8 cellular contexts compared by ENCODE assay signal in the genomic region with DNA sequence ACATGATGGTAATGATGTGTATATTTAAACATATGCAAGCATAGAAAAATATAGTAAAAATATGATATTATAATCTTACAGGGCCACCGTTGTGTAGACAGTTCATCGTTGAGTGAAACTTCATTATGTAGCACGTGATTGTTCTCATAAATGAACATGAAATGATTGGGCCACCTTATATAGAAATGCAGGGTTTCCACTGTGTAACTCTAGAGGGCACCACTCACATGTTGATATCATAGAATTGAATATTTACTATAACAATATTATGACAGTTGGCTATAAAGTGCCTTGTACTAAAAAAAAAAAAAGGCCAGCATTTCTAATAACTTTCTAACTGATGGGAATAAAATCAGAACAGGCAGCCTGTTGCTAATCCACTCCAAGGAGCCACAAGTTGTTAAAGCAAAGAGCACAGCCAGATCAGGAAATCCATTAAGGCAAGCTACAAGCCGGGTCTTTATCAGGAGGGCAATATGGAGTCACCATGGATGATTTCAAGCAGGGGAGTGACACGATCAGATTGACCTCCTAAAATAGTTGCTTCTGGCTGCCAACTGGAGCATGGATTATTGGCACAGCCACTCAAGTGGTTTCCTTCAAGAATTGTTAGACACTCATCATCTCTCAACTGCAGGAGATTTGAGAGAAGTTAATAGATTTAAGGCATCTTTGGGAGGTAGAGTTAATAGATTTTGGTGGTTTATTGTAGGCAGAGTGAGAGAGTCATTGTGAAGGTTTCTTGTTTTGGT. TPM values are rescaled to one million over a fixed set of nuclear protein-coding genes. Genes with fewer than 3 reads are reported as not detected.
DNase-seq lines count a peak whose midpoint lies in the region; ATAC-seq and TF ChIP-seq lines count a peak whose summit lies in the region.

No MANE protein-coding gene starts in this region.

- H3K9me3 ChIP-seq in heart left ventricle (no peaks in the 10 kb centered on the region), OCI-LY3 (ENCODE audit: insufficient read depth, low read length) (no peaks in the 10 kb centered on the region), transverse colon (no peaks in the 10 kb centered on the region)

- H3K4me2 ChIP-seq in OCI-LY3 (ENCODE audit: low read length), result no peak overlapping the region

- ATAC-seq in heart left ventricle, result no peak
- no peak for ATAC-seq in left cardiac atrium
- peak; percentile 62 for ATAC-seq in esophagus mucosa
- no peak for ATAC-seq in HG03139 (IDR thresholded peaks at IDR 0.05; ENCODE audit: unreplicated experiment)
- no peak for ATAC-seq in HG03159 (IDR thresholded peaks at IDR 0.05; ENCODE audit: unreplicated experiment)
- ATAC-seq in HG03354 (IDR thresholded peaks at IDR 0.05; ENCODE audit: poor library complexity, severe bottlenecking, unreplicated experiment), result no peak

- TF ChIP-seq POLR2A in heart left ventricle (IDR thresholded peaks at IDR 0.05), result no peak
- no peak for TF ChIP-seq POLR2A in transverse colon (IDR thresholded peaks at IDR 0.05)

- H3K9ac ChIP-seq in OCI-LY3 (ENCODE audit: low read length), result no peak overlapping the region

- in situ Hi-C loops in transverse colon (cut with MboI; ENCODE audit: low pct_ligation_motif_present in 1 of 4, low pct_unique_long_range_greater_than_20kb in 1 of 4, low sequenced_read_pairs in 3 of 4), result no loop called here

- H3K79me2 ChIP-seq in OCI-LY3 (ENCODE audit: low read length), result no peaks in the 10 kb centered on the region

- H4K20me1 ChIP-seq in OCI-LY3 (ENCODE audit: insufficient read depth, low read length), result no peaks in the 10 kb centered on the region

- H3K36me3 ChIP-seq in heart left ventricle, result no peaks in the 10 kb centered on the region
- H3K36me3 ChIP-seq in OCI-LY3 (replicated peaks; ENCODE audit: low read depth, low read length), result no peaks in the 10 kb centered on the region
- H3K36me3 ChIP-seq in transverse colon, result no peaks in the 10 kb centered on the region

- no peak overlapping the region for H3K4me3 ChIP-seq in heart left ventricle
- no peak overlapping the region for H3K4me3 ChIP-seq in OCI-LY3 (ENCODE audit: low read length)
- no peak overlapping the region for H3K4me3 ChIP-seq in transverse colon

- TF ChIP-seq CTCF in heart left ventricle (IDR thresholded peaks at IDR 0.05) (peak in 7 of 12 donors; percentile 9 to 37 (median 32)), OCI-LY3 (IDR thresholded peaks at IDR 0.05; ENCODE audit: low read depth, low read length) (peak; percentile 65), transverse colon (IDR thresholded peaks at IDR 0.05) (peak; percentile 16 to 47 (median 34))

- H2AFZ ChIP-seq in OCI-LY3 (ENCODE audit: low read depth, low read length), result no peak overlapping the region

- no peak for TF ChIP-seq EP300 in transverse colon (IDR thresholded peaks at IDR 0.05; ENCODE audit: low read depth)

- intact Hi-C loops in heart left ventricle (cut with DNase I) (loop anchor here in 3 of 10 donors (5.0 kb wide), 2 partner anchors 108 to 113 kb away; no protein-coding TSS in a partner anchor), left cardiac atrium (cut with DNase I) (loop anchor here in 1 of 2 donors (5.0 kb wide), 1 partner anchor 118 kb away; no protein-coding TSS in a partner anchor), transverse colon (cut with DNase I; ENCODE audit: low total_unique reads) (no loop called here)

- H3K27me3 ChIP-seq in heart left ventricle, result peaks cover 0 to 5% (median 0%) of the 10 kb centered on the region in 9 donors
- H3K27me3 ChIP-seq in OCI-LY3 (ENCODE audit: low read depth, low read length), result peaks cover 35% of the 10 kb centered on the region
- H3K27me3 ChIP-seq in transverse colon, result no peaks in the 10 kb centered on the region

- WGBS in heart left ventricle, 4 donors, result 35 to 45% (median 43%) methylated on average over 5 of the region's 5 CpGs
- 24 to 32% methylated on average over 4 to 5 of the region's 5 CpGs for WGBS in transverse colon (ENCODE audit: low coverage in 1 of 2), 2 donors

- DNase-seq in heart left ventricle (no peak), left cardiac atrium (no peak), transverse colon (no peak)

- no peaks in the 10 kb centered on the region for H3K4me1 ChIP-seq in heart left ventricle
- H3K4me1 ChIP-seq in OCI-LY3 (ENCODE audit: low read length), result peaks cover 10% of the 10 kb centered on the region
- no peaks in the 10 kb centered on the region for H3K4me1 ChIP-seq in transverse colon

- H3K27ac ChIP-seq in heart left ventricle (no peak overlapping the region), OCI-LY3 (ENCODE audit: low read length) (no peak overlapping the region), transverse colon (no peak overlapping the region)

RNA-seq across cellular contexts. Expression of gene IL1F10, which starts 16.7 kb away (rescaled TPM):
- not detected for total RNA-seq in heart left ventricle
- polyA plus RNA-seq in heart left ventricle, result not detected
- not detected for total RNA-seq in left cardiac atrium
- not detected for total RNA-seq in esophagus mucosa
- total RNA-seq in transverse colon, result not detected

RNA-seq across cellular contexts. Expression of gene IL36RN, which starts 25.4 kb away (rescaled TPM):
- total RNA-seq in heart left ventricle (not detected), left cardiac atrium (not detected), esophagus mucosa (64.1 TPM), transverse colon (not detected)
- polyA plus RNA-seq in heart left ventricle, result not detected

RNA-seq across cellular contexts. Expression of gene IL36B, which starts 31.8 kb away (rescaled TPM):
- not detected for total RNA-seq in heart left ventricle
- polyA plus RNA-seq in heart left ventricle, result not detected
- total RNA-seq in left cardiac atrium, result not detected
- 1.4 TPM for total RNA-seq in esophagus mucosa
- not detected for total RNA-seq in transverse colon

RNA-seq across cellular contexts. Expression of gene IL1RN, which starts 43.0 kb away (rescaled TPM):
- total RNA-seq in heart left ventricle, result 10 to 100 TPM in 1 of 9 donors, 1 to 10 TPM in 4, under 1 TPM in 4; 0.16 to 11.4 (median 1.0) TPM
- under 1 TPM; 0.34 to 0.60 TPM for polyA plus RNA-seq in heart left ventricle
- total RNA-seq in left cardiac atrium, result 1 to 10 TPM in 1 of 2 donors, under 1 TPM in 1; 0.60 to 1.5 TPM
- total RNA-seq in esophagus mucosa, result 871 TPM
- total RNA-seq in transverse colon, result 10 to 100 TPM in 1 of 4 donors, 1 to 10 TPM in 1, under 1 TPM in 2; 0.40 to 31.8 (median 5.5) TPM

Comparison
In these comparisons a context has a peak if more than half of its experiments do, and no peak if none do; other contexts are left out.
1. RNA of gene IL36RN, which starts 25.4 kb away (total RNA-seq): 64.1 TPM in esophagus mucosa (single experiment); not detected in heart left ventricle, not detected in left cardiac atrium and not detected in transverse colon; every median in the first group is over 10 times any median in the second.
2. Peak in every context shown above with its lines, with median percentiles within 50 percentile points of each other: CTCF ChIP-seq.